In genomic region chr4:180615746-180616145, GRCh38 we compare ENCODE assay signal across 1 cellular context.
TF ChIP-seq lines count a peak whose summit lies in the region.

No MANE protein-coding gene starts in this region.

TF ChIP-seq in HCT116, 20 proteins besides CTCF, POLR2A, EP300 and RAD21 (continued from another document):
- TF ChIP-seq REST (IDR thresholded peaks at IDR 0.05; ENCODE audit: low read depth) (no peak), YY1 (IDR thresholded peaks at IDR 0.05; ENCODE audit: extremely low read depth, insufficient replicate concordance, low read depth, low read length) (no peak), CEBPB (IDR thresholded peaks at IDR 0.05; ENCODE audit: low read depth) (no peak)
